8 cellular contexts compared by ENCODE assay signal in genomic region chr3:52532517-52532837, GRCh38. TPM values are rescaled to one million over a fixed set of nuclear protein-coding genes. Genes with fewer than 3 reads are reported as not detected.
DNase-seq lines count a peak whose midpoint lies in the region; ATAC-seq and TF ChIP-seq lines count a peak whose summit lies in the region.

No MANE protein-coding gene starts in this region.

- peaks cover 9% of the 10 kb centered on the region; the same call in 1 of the 2 replicates for H4K20me1 ChIP-seq in SU-DHL-6 (ENCODE audit: low read depth, low read length)

- H3F3A ChIP-seq in SU-DHL-6 (ENCODE audit: insufficient read depth) = peaks cover 21% of the 10 kb centered on the region

- peaks cover 26% of the 10 kb centered on the region for H3K36me3 Mint-ChIP-seq in effector memory CD8-positive, alpha-beta T cell (ENCODE audit: insufficient read depth)
- no peaks in the 10 kb centered on the region for H3K36me3 Mint-ChIP-seq in naive B cell

- no peaks in the 10 kb centered on the region for H3K9me2 ChIP-seq in SU-DHL-6 (replicated peaks; ENCODE audit: insufficient read depth, low read length)

- peak overlapping the region; percentile 62 to 91 for H3K27ac Mint-ChIP-seq in effector memory CD8-positive, alpha-beta T cell
- H3K27ac Mint-ChIP-seq in naive B cell = peak overlapping the region in 3 of 6 donors; percentile 49 to 88 (median 65)

- no peaks in the 10 kb centered on the region for H3K9me3 ChIP-seq in SU-DHL-6 (ENCODE audit: insufficient read depth, low read length)

- H3K9ac ChIP-seq in SU-DHL-6 (ENCODE audit: low read length) = peak overlapping the region; percentile 93

- DNase-seq in stimulated activated CD4-positive, alpha-beta T cell treated with anti-CD3 and anti-CD28 coated beads, Interleukin-15, amount 100 ng/mL, for 24 hours = peak; percentile 32
- DNase-seq in stimulated activated CD4-positive, alpha-beta T cell treated with anti-CD3 and anti-CD28 coated beads, Interleukin-2, amount 100 ng/mL, for 48 hours = no peak
- DNase-seq in effector memory CD8-positive, alpha-beta T cell = peak in 2 of 3 experiments; percentile 45 to 48
- DNase-seq in naive B cell (no peak), SHP77 (lab: John Stamatoyannopoulos, UW) (no peak)

- H3K4me3 ChIP-seq in SU-DHL-6 (ENCODE audit: insufficient read depth, low read length, poor library complexity, severe bottlenecking) = peak overlapping the region; percentile 82

- TF ChIP-seq CTCF in SU-DHL-6 (IDR thresholded peaks at IDR 0.05; ENCODE audit: insufficient read depth, low read length, poor library complexity, severe bottlenecking) = no peak

- peak overlapping the region; percentile 93 for H3K4me2 ChIP-seq in SU-DHL-6 (ENCODE audit: low read depth, low read length, poor library complexity, severe bottlenecking)

- H3K36me3 ChIP-seq in SU-DHL-6 (ENCODE audit: low read length) = 0 out of 2 replicates have a peak, but pooled peaks cover 4% of the 10 kb centered on the region

- H3K27ac ChIP-seq in SU-DHL-6 (ENCODE audit: low read depth, low read length) = peak overlapping the region; percentile 64

- ATAC-seq in effector memory CD8-positive, alpha-beta T cell (replicated peaks) = peak; percentile 4
- ATAC-seq in naive B cell (ENCODE audit: low read depth in 2 of 2) = no peak
- ATAC-seq in GM19452 (IDR thresholded peaks at IDR 0.05; ENCODE audit: unreplicated experiment) = no peak
- ATAC-seq in HG02571 (IDR thresholded peaks at IDR 0.05; ENCODE audit: unreplicated experiment) = no peak

- H3K9me3 Mint-ChIP-seq in effector memory CD8-positive, alpha-beta T cell = no peaks in the 10 kb centered on the region
- H3K9me3 Mint-ChIP-seq in naive B cell = no peaks in the 10 kb centered on the region

- H3K4me1 Mint-ChIP-seq in effector memory CD8-positive, alpha-beta T cell (ENCODE audit: low read depth in 2 of 2) = peaks cover 12 to 30% of the 10 kb centered on the region in 2 donors
- H3K4me1 Mint-ChIP-seq in naive B cell = peaks cover 15 to 31% (median 30%) of the 10 kb centered on the region in 3 donors

- peaks cover 56% of the 10 kb centered on the region for H3K79me2 ChIP-seq in SU-DHL-6 (ENCODE audit: insufficient read depth, low read length)

- H2AFZ ChIP-seq in SU-DHL-6 (ENCODE audit: low read depth, low read length, severe bottlenecking) = no peak overlapping the region

- H3K27me3 Mint-ChIP-seq in effector memory CD8-positive, alpha-beta T cell = no peaks in the 10 kb centered on the region
- peaks cover 0 to 6% (median 0%) of the 10 kb centered on the region in 3 donors for H3K27me3 Mint-ChIP-seq in naive B cell

- H3K4me3 Mint-ChIP-seq in effector memory CD8-positive, alpha-beta T cell = peak overlapping the region; percentile 74 to 86
- peak overlapping the region; percentile 69 to 88 (median 78) for H3K4me3 Mint-ChIP-seq in naive B cell

- no peaks in the 10 kb centered on the region for H3K27me3 ChIP-seq in SU-DHL-6 (ENCODE audit: low read length)

RNA-seq across cellular contexts. Expression of gene NT5DC2, which starts 1.2 kb away (rescaled TPM):
- under 1 TPM in 2 of 6 donors, not detected in 4; 0.13 to 0.86 TPM for polyA plus RNA-seq in naive B cell (ENCODE audit: low read depth in 6 of 6)

RNA-seq across cellular contexts. Expression of gene UQCC5, which starts 3.9 kb away (rescaled TPM):
- polyA plus RNA-seq in naive B cell (ENCODE audit: low read depth in 6 of 6) = 10 to 100 TPM; 10.5 to 54.7 (median 20.2) TPM

RNA-seq across cellular contexts. Expression of gene STAB1, which starts 37.3 kb away (rescaled TPM):
- polyA plus RNA-seq in naive B cell (ENCODE audit: low read depth in 6 of 6) = not detected

Comparison
In these comparisons a context has a peak if more than half of its experiments do, and no peak if none do; other contexts are left out.
1. DNase-seq: peak in stimulated activated CD4-positive, alpha-beta T cell treated with anti-CD3 and anti-CD28 coated beads, Interleukin-15, amount 100 ng/mL, for 24 hours (single experiment) and effector memory CD8-positive, alpha-beta T cell (2 of 3); none in stimulated activated CD4-positive, alpha-beta T cell treated with anti-CD3 and anti-CD28 coated beads, Interleukin-2, amount 100 ng/mL, for 48 hours (0 of 2), naive B cell (single experiment) and SHP77 (0 of 2).